In the genomic region with DNA sequence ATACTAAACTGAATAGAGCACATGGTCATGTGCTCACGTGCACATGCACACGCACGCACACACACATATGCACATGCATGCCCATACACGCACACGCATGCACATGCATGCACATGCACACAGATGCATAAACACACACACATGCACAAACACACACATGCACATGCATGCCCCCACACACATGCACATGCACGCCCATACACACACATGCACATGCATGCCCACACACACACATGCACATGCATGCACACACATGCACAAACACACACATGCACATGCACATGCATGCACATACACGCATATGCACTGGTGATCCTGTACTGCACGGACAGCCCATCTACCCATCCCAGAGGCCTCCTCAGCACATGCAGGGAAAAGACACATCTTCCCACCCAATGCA, we compare ENCODE assay signal across 14 cellular contexts.
DNase-seq lines count a peak whose midpoint lies in the region; FAIRE-seq and TF ChIP-seq lines count a peak whose summit lies in the region.
"Had no signal": no experiment of that assay in that cellular context is flagged by ENCODE, and none has a peak within 500 bp of the region (broad histone marks: within the 10 kb centered on the region; RNA-seq: fewer than 3 reads in every experiment).

No MANE protein-coding gene starts in this region.

- CTCF ChIA-PET in A673 (lab: Charles Lee): no interaction called here

- H3K27ac ChIP-seq in neuronal stem cell (replicated peaks; ENCODE audit: low read length): no peak overlapping the region
- H3K27ac ChIP-seq in A673 (ENCODE audit: low read depth, low read length, poor library complexity, severe bottlenecking): no peak overlapping the region
- H3K27ac ChIP-seq: A549, HL-60 had no signal

- no peaks in the 10 kb centered on the region for H3K79me1 ChIP-seq in neuronal stem cell (ENCODE audit: low read depth, low read length)

- intact Hi-C loops in A673 (cut with micrococcal nuclease; ENCODE audit: unreplicated experiment): no loop called here

- H3K9ac ChIP-seq in neuronal stem cell (ENCODE audit: low read depth, low read length, poor library complexity): peak overlapping the region; percentile 22

- POLR2A ChIA-PET in A673 (lab: Charles Lee; ENCODE audit: low non-redundant PET): no interaction called here

- H2BK5ac ChIP-seq in neuronal stem cell (ENCODE audit: low read length): no peak overlapping the region

- TF ChIP-seq CTCF in bronchial epithelial cell (IDR thresholded peaks at IDR 0.05; ENCODE audit: insufficient read depth, low read length, severe bottlenecking) (no peak), A673 (conservative IDR thresholded peaks at IDR 0.05; ENCODE audit: low read depth, low read length) (no peak)

- H3K9me3 ChIP-seq in neuronal stem cell (replicated peaks in 1 of 2; ENCODE audit: control insufficient read depth in 2 of 2, insufficient read depth in 1 of 2, low read depth in 1 of 2, low read length in 2 of 2) (peaks cover 0 to 3% of the 10 kb centered on the region in 2 donors), A673 (ENCODE audit: low read depth, low read length, poor library complexity, severe bottlenecking) (peaks cover 58% of the 10 kb centered on the region)
- H3K9me3 ChIP-seq: A549 had no signal

- H4K8ac ChIP-seq in neuronal stem cell (ENCODE audit: low read depth, low read length): no peak overlapping the region

- peak overlapping the region; percentile 58 for H3K14ac ChIP-seq in neuronal stem cell (ENCODE audit: low read length)

- H2AFZ ChIP-seq in neuronal stem cell (ENCODE audit: low read length): no peak overlapping the region

- no peak for DNase-seq in HTR-8/SVneo (ENCODE audit: insufficient read length, low spot score)
- no peak for DNase-seq in bronchial epithelial cell (ENCODE audit: low read depth)
- no peak for DNase-seq in neuronal stem cell (ENCODE audit: low spot score)
- DNase-seq in superior temporal gyrus (ENCODE audit: extremely low spot score): no peak
- DNase-seq in mucosa of gallbladder (ENCODE audit: low spot score): no peak
- no peak for DNase-seq in medulla oblongata (ENCODE audit: extremely low spot score)
- DNase-seq in A673 (ENCODE audit: low spot score): no peak
- DNase-seq: CD4-positive, CD25-positive, alpha-beta regulatory T cell; DMS53; GF-D8; IMR-90 had no signal

- H2BK120ac ChIP-seq in neuronal stem cell (ENCODE audit: low read depth, low read length): no peak overlapping the region

- H3K4me1 ChIP-seq in neuronal stem cell (ENCODE audit: control insufficient read depth in 2 of 2, insufficient read depth in 1 of 2, low read depth in 1 of 2, low read length in 2 of 2): peaks cover 0 to 22% of the 10 kb centered on the region in 2 donors
- H3K4me1 ChIP-seq in A673 (ENCODE audit: insufficient read depth, low read length, poor library complexity, severe bottlenecking): no peaks in the 10 kb centered on the region
- H3K4me1 ChIP-seq: A549 had no signal

- peak overlapping the region; percentile 8 for H3K18ac ChIP-seq in neuronal stem cell (ENCODE audit: low read length)

- H3K36me3 ChIP-seq in bronchial epithelial cell (ENCODE audit: control insufficient read depth, insufficient read depth, low read length) (no peaks in the 10 kb centered on the region), neuronal stem cell (replicated peaks in 1 of 2; ENCODE audit: control insufficient read depth in 2 of 2, insufficient read depth in 2 of 2, low read length in 2 of 2) (no peaks in the 10 kb centered on the region), A673 (ENCODE audit: insufficient read depth, low read length, poor library complexity, severe bottlenecking) (no peaks in the 10 kb centered on the region)

- H3K4ac ChIP-seq in neuronal stem cell (ENCODE audit: low read length): no peak overlapping the region

- H2AK5ac ChIP-seq in neuronal stem cell (ENCODE audit: low read depth, low read length): no peak overlapping the region

- no peak overlapping the region for H2BK15ac ChIP-seq in neuronal stem cell (ENCODE audit: low read length)

- no peak overlapping the region for H4K91ac ChIP-seq in neuronal stem cell (ENCODE audit: low read depth, low read length, poor library complexity)

- no peak overlapping the region for H2BK12ac ChIP-seq in neuronal stem cell (ENCODE audit: low read length)

- H3K4me3 ChIP-seq in bronchial epithelial cell (ENCODE audit: low read depth, low read length) (no peak overlapping the region), neuronal stem cell (ENCODE audit: low read length in 2 of 2) (peak overlapping the region in 1 of 2 donors; percentile 67), A673 (ENCODE audit: low read depth, low read length, poor library complexity, severe bottlenecking) (no peak overlapping the region)
- H3K4me3 ChIP-seq: A549 had no signal

- peak overlapping the region; percentile 69 for H3K23ac ChIP-seq in neuronal stem cell (ENCODE audit: low read depth, low read length, poor library complexity)

- FAIRE-seq in HTR-8/SVneo (lab: Jason Lieb, UNC) (peak; percentile 85), bronchial epithelial cell (lab: Jason Lieb, UNC) (peak; percentile 93)
- FAIRE-seq: A549, H54 had no signal

- H3K27me3 ChIP-seq in bronchial epithelial cell (ENCODE audit: control insufficient read depth, insufficient read depth, low read length): no peaks in the 10 kb centered on the region
- no peaks in the 10 kb centered on the region for H3K27me3 ChIP-seq in neuronal stem cell (ENCODE audit: control insufficient read depth in 3 of 3, insufficient read depth in 3 of 3, low read depth in 1 of 3, low read length in 3 of 3)
- no peaks in the 10 kb centered on the region for H3K27me3 ChIP-seq in A673 (replicated peaks; ENCODE audit: insufficient read depth, low read depth, low read length, poor library complexity)

- H3K4me2 ChIP-seq in neuronal stem cell (ENCODE audit: insufficient read depth, low read length, poor library complexity, severe bottlenecking): no peak overlapping the region
- H3K4me2 ChIP-seq: A549 had no signal

- BruUV-seq in A673 (replicated peaks; lab: Mats Ljungman, UMichigan): no TSS peak

- WGBS in neuronal stem cell (ENCODE audit: extremely low coverage in 2 of 2, insufficient read length in 2 of 2, insufficient replicate concordance in 1 of 2), 2 donors: no CpG with 5 or more reads among the region's 8 CpGs
